8 cellular contexts compared by ENCODE assay signal in the genomic region with DNA sequence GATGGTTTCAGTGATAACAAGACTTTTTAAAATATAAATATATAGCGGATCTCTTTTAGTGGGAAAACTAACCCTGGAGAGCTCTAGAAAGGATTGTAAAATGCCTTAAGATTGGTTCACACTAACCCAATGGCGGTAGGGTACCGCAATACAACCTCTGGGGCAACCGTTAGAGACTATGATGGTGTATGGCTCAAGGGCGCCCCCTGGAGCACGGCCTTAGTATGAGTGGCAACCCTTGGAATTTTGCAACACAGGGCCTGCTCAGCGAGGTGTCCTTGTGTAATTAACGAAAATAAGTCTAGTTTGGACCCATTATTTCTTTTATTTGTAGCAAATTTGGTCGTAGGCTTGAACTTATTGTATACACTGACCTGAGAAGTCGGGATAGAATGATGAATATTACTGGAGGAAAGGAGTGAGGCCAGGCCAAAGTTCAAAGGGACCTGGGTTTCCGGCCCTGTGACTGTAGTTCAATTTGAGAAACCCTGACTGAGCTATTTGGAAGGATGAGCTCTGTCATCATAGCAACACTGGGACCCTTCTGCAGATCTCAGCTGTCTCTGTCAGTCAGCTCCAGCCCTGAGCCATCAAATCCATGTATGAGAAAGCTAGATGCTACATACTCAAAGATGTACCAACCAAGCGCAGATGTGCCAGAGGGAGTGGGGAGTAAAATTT. TPM values are rescaled to one million over a fixed set of nuclear protein-coding genes. Genes with fewer than 3 reads are reported as not detected.
A peak's percentile ranks its signal among the peaks of the same experiment; 100 is the strongest.
DNase-seq lines count a peak whose midpoint lies in the region; ATAC-seq and TF ChIP-seq lines count a peak whose summit lies in the region.

No MANE protein-coding gene starts in this region.

- peak; percentile 55 for TF ChIP-seq CTCF in AG09309 (IDR thresholded peaks at IDR 0.05; ENCODE audit: control insufficient read depth, insufficient read depth, low read depth, low read length, missing control alignments)
- TF ChIP-seq CTCF in retinal pigment epithelial cell (conservative IDR thresholded peaks at IDR 0.05; ENCODE audit: low read depth, low read length): peak; percentile 76

- ATAC-seq in GM18861 (IDR thresholded peaks at IDR 0.05; ENCODE audit: unreplicated experiment) (peak; percentile 87), HG03060 (IDR thresholded peaks at IDR 0.05; ENCODE audit: low read depth, unreplicated experiment) (peak; percentile 68)
- peak; percentile 97 for ATAC-seq in activated T-helper 17 cell treated with anti-CD3 and anti-CD28 coated beads, Interleukin-2, amount 50 U/mL, for 72 hours (replicated peaks)

- H3K4me1 Mint-ChIP-seq in activated T-helper 17 cell treated with anti-CD3 and anti-CD28 coated beads, Interleukin-2, amount 50 U/mL, for 72 hours: peaks cover 35% of the 10 kb centered on the region

- H3K9me3 Mint-ChIP-seq in activated T-helper 17 cell treated with anti-CD3 and anti-CD28 coated beads, Interleukin-2, amount 50 U/mL, for 72 hours: no peaks in the 10 kb centered on the region

- H3K4me3 ChIP-seq in AG09309 (ENCODE audit: control insufficient read depth, low read depth, low read length) (no peak overlapping the region), retinal pigment epithelial cell (ENCODE audit: low read length) (no peak overlapping the region)

- DNase-seq in AG09309 (ENCODE audit: low read depth) (no peak), OCI-M1 (lab: John Stamatoyannopoulos, UW) (peak; percentile 75), globus pallidus (ENCODE audit: low spot score) (peak; percentile 30), retinal pigment epithelial cell (ENCODE audit: low read depth) (no peak), cerebellum (ENCODE audit: low spot score) (no peak)

- peak overlapping the region; percentile 80 for H3K27ac Mint-ChIP-seq in activated T-helper 17 cell treated with anti-CD3 and anti-CD28 coated beads, Interleukin-2, amount 50 U/mL, for 72 hours

- H3K27me3 Mint-ChIP-seq in activated T-helper 17 cell treated with anti-CD3 and anti-CD28 coated beads, Interleukin-2, amount 50 U/mL, for 72 hours: no peaks in the 10 kb centered on the region

- no peaks in the 10 kb centered on the region for H3K36me3 Mint-ChIP-seq in activated T-helper 17 cell treated with anti-CD3 and anti-CD28 coated beads, Interleukin-2, amount 50 U/mL, for 72 hours (ENCODE audit: low read depth)

- peak overlapping the region; percentile 45 for H3K4me3 Mint-ChIP-seq in activated T-helper 17 cell treated with anti-CD3 and anti-CD28 coated beads, Interleukin-2, amount 50 U/mL, for 72 hours

RNA-seq across cellular contexts. Expression of a gene that starts 54.8 kb away (rescaled TPM):
- 10 to 100 TPM; 36.0 to 37.0 TPM for total RNA-seq in activated T-helper 17 cell treated with anti-CD3 and anti-CD28 coated beads, Interleukin-2, amount 50 U/mL, for 72 hours
- total RNA-seq in cerebellum: 75.1 TPM

Comparison
In these comparisons a context has a peak if more than half of its experiments do, and no peak if none do; other contexts are left out.
1. DNase-seq: peak in OCI-M1 (single experiment) and globus pallidus (single experiment); none in AG09309 (single experiment), retinal pigment epithelial cell (single experiment) and cerebellum (single experiment).
2. Peak in every context shown above with its lines, with median percentiles within 50 percentile points of each other: ATAC-seq.